Comparison of ENCODE assay signal across 1 cellular context in genomic region chr22:36311386-36312085, GRCh38.
TF ChIP-seq lines count a peak whose summit lies in the region.

No MANE protein-coding gene starts in this region.

TF ChIP-seq in GM12878, 131 proteins besides CTCF, POLR2A, EP300 and RAD21 (continued from another document):
- TF ChIP-seq ZBTB11 (CRISPR knock-in tag; IDR thresholded peaks at IDR 0.05): no peak
- no peak for TF ChIP-seq CBX3 (IDR thresholded peaks at IDR 0.05; ENCODE audit: borderline replicate concordance, low read depth)
- no peak for TF ChIP-seq CHD4 (IDR thresholded peaks at IDR 0.05)
- no peak for TF ChIP-seq IRF4 (IDR thresholded peaks at IDR 0.05; ENCODE audit: low read depth, low read length)
- TF ChIP-seq, protein P1, sequence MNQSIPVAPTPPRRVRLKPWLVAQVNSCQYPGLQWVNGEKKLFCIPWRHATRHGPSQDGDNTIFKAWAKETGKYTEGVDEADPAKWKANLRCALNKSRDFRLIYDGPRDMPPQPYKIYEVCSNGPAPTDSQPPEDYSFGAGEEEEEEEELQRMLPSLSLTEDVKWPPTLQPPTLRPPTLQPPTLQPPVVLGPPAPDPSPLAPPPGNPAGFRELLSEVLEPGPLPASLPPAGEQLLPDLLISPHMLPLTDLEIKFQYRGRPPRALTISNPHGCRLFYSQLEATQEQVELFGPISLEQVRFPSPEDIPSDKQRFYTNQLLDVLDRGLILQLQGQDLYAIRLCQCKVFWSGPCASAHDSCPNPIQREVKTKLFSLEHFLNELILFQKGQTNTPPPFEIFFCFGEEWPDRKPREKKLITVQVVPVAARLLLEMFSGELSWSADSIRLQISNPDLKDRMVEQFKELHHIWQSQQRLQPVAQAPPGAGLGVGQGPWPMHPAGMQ (IDR thresholded peaks at IDR 0.05; ENCODE audit: borderline replicate concordance): no peak
- TF ChIP-seq, protein P2, sequence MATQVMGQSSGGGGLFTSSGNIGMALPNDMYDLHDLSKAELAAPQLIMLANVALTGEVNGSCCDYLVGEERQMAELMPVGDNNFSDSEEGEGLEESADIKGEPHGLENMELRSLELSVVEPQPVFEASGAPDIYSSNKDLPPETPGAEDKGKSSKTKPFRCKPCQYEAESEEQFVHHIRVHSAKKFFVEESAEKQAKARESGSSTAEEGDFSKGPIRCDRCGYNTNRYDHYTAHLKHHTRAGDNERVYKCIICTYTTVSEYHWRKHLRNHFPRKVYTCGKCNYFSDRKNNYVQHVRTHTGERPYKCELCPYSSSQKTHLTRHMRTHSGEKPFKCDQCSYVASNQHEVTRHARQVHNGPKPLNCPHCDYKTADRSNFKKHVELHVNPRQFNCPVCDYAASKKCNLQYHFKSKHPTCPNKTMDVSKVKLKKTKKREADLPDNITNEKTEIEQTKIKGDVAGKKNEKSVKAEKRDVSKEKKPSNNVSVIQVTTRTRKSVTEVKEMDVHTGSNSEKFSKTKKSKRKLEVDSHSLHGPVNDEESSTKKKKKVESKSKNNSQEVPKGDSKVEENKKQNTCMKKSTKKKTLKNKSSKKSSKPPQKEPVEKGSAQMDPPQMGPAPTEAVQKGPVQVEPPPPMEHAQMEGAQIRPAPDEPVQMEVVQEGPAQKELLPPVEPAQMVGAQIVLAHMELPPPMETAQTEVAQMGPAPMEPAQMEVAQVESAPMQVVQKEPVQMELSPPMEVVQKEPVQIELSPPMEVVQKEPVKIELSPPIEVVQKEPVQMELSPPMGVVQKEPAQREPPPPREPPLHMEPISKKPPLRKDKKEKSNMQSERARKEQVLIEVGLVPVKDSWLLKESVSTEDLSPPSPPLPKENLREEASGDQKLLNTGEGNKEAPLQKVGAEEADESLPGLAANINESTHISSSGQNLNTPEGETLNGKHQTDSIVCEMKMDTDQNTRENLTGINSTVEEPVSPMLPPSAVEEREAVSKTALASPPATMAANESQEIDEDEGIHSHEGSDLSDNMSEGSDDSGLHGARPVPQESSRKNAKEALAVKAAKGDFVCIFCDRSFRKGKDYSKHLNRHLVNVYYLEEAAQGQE (IDR thresholded peaks at IDR 0.05; ENCODE audit: low read depth, low read length): no peak
- TF ChIP-seq TAF1 (IDR thresholded peaks at IDR 0.05; ENCODE audit: borderline replicate concordance, low read depth, low read length): no peak
